Comparison of ENCODE assay signal across 30 cellular contexts in genomic region chr2:236909802-236910201, GRCh38.
"Had no signal": no experiment of that assay in that cellular context is flagged by ENCODE, and none has a peak within 500 bp of the region (broad histone marks: within the 10 kb centered on the region; RNA-seq: fewer than 3 reads in every experiment).

No MANE protein-coding gene starts in this region.

- DNase-seq: activated CD4-positive, alpha-beta memory T cell treated with anti-CD3 and anti-CD28 coated beads, Interleukin-2, amount 10 ng/mL, durations not matched to agents 7 days and 5 days; activated CD4-positive, alpha-beta T cell treated with anti-CD3 and anti-CD28 coated beads for 1 hour; activated CD4-positive, alpha-beta T cell treated with anti-CD3 and anti-CD28 coated beads for 4 hours; activated CD4-positive, alpha-beta T cell treated with anti-CD3 and anti-CD28 coated beads, Interleukin-2, amount 10 ng/mL, durations not matched to agents 7 days and 5 days; activated CD4-positive, alpha-beta T cell treated with anti-CD3 and anti-CD28 coated beads, Interleukin-2, amount 50 U/mL, for 4 hours; activated CD8-positive, alpha-beta memory T cell treated with anti-CD3 and anti-CD28 coated beads, Interleukin-2, amount 50 U/mL, for 48 hours; activated gamma-delta T cell; activated naive CD4-positive, alpha-beta T cell; activated naive CD4-positive, alpha-beta T cell treated with anti-CD3 and anti-CD28 coated beads, Interleukin-2, amount 10 ng/mL, durations not matched to agents 7 days and 5 days; activated naive CD8-positive, alpha-beta T cell treated with anti-CD3 and anti-CD28 coated beads, Interleukin-2, amount 10 ng/mL, durations not matched to agents 7 days and 5 days; activated T-cell treated with anti-CD3 and anti-CD28 coated beads for 4 hours; activated T-cell treated with anti-CD3 and anti-CD28 coated beads, Interleukin-2, amount 50 U/mL, for 24 hours; activated T-cell treated with anti-CD3 and anti-CD28 coated beads, Interleukin-2, amount 50 U/mL, for 72 hours; dorsolateral prefrontal cortex; effector CD4-positive, alpha-beta T cell; effector memory CD8-positive, alpha-beta T cell; erythroblast; foreskin keratinocyte; gastrocnemius medialis; glutamatergic neuron; T-helper 2 cell had no signal

- H3K27ac ChIP-seq: ascending aorta, breast epithelium, cardiac muscle cell, coronary artery, esophagus muscularis mucosa, foreskin keratinocyte, gastrocnemius medialis, VCaP had no signal

- H3K9me3 ChIP-seq: ascending aorta, breast epithelium, esophagus muscularis mucosa, gastrocnemius medialis had no signal

- H3K36me3 ChIP-seq: ascending aorta, breast epithelium, cardiac muscle cell, esophagus muscularis mucosa, gastrocnemius medialis had no signal

- ATAC-seq: activated naive CD4-positive, alpha-beta T cell treated with anti-CD3 and anti-CD28 coated beads, Interleukin-2, amount 50 U/mL, for 72 hours; activated T-cell treated with anti-CD3 and anti-CD28 coated beads, Interleukin-2, amount 50 U/mL, for 72 hours; effector memory CD8-positive, alpha-beta T cell; foreskin keratinocyte; gastrocnemius medialis; WTC11 had no signal

- H3K4me1 ChIP-seq: ascending aorta, breast epithelium, esophagus muscularis mucosa, foreskin keratinocyte, gastrocnemius medialis had no signal

- FAIRE-seq: TTC549 had no signal

- H3K27me3 ChIP-seq: ascending aorta, breast epithelium, cardiac muscle cell, dorsolateral prefrontal cortex, gastrocnemius medialis had no signal

- H3K4me3 ChIP-seq: ascending aorta, breast epithelium, cardiac muscle cell, coronary artery, dorsolateral prefrontal cortex, esophagus muscularis mucosa, gastrocnemius medialis had no signal
